Comparison of ENCODE assay signal across 20 cellular contexts in the genomic region with DNA sequence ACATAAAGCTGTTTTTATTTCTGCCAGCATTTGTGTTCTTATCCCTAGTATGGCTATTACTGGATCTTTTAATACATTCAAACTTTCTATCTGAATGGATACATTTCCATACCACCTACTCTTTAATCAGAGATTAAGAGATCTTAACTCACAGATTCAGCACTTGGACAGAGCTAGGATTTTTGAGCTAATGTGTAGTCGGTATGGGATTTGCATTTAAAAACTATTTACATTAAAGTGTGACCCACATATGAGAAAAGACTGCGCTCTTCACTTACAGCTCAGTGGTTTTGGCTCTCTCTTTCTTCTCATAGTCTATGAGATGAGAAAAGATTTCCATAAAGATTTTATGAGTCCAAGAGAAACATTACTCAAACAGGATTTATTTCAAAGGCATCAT. TPM values are rescaled to one million over a fixed set of nuclear protein-coding genes. Genes with fewer than 3 reads are reported as not detected.
DNase-seq lines count a peak whose midpoint lies in the region; ATAC-seq, FAIRE-seq and TF ChIP-seq lines count a peak whose summit lies in the region.
"Had no signal": no experiment of that assay in that cellular context is flagged by ENCODE, and none has a peak within 500 bp of the region (broad histone marks: within the 10 kb centered on the region; RNA-seq: fewer than 3 reads in every experiment).

No MANE protein-coding gene starts in this region.

- no peak for TF ChIP-seq CTCF in A549 (IDR thresholded peaks at IDR 0.05)
- no peak for TF ChIP-seq CTCF in GM23338 (conservative IDR thresholded peaks at IDR 0.05; ENCODE audit: low read depth in 2 of 2)
- TF ChIP-seq CTCF in fibroblast of the aortic adventitia (IDR thresholded peaks at IDR 0.05; ENCODE audit: insufficient read depth, low read length), result no peak
- no peak for TF ChIP-seq CTCF in progenitor cell of endocrine pancreas (IDR thresholded peaks at IDR 0.05; ENCODE audit: unreplicated experiment)

- H3K9me3 ChIP-seq in A549, result no peaks in the 10 kb centered on the region
- H3K9me3 ChIP-seq in MG63, result no peaks in the 10 kb centered on the region
- H3K9me3 ChIP-seq: BE2C had no signal

- H3K4me1 ChIP-seq in A549 (no peaks in the 10 kb centered on the region), GM23338 (ENCODE audit: insufficient read depth) (no peaks in the 10 kb centered on the region)
- H3K4me1 ChIP-seq: BE2C had no signal

- no peaks in the 10 kb centered on the region; the same call in 1 of the 2 replicates for H4K20me1 ChIP-seq in GM23338 (replicated peaks; ENCODE audit: insufficient read depth)

- H3K9me3 Mint-ChIP-seq in GM23338, result no peaks in the 10 kb centered on the region
- H3K9me3 Mint-ChIP-seq in progenitor cell of endocrine pancreas (ENCODE audit: low read depth), result no peaks in the 10 kb centered on the region
- H3K9me3 Mint-ChIP-seq: CD8-positive, alpha-beta T cell; IgD-negative memory B cell had no signal

- no peak for FAIRE-seq in A549 (lab: Jason Lieb, UNC)
- FAIRE-seq: D721Med, GM12892, H54 had no signal

- no peak for TF ChIP-seq POLR2A in A549 (IDR thresholded peaks at IDR 0.05; ENCODE audit: low read length)

- POLR2A ChIA-PET in A549 (lab: Yijun Ruan, JAX), result no interaction called here

- no peak for TF ChIP-seq RAD21 in A549 (conservative IDR thresholded peaks at IDR 0.05 in 1 of 2, IDR thresholded peaks at IDR 0.05 in 1 of 2)

- no peaks in the 10 kb centered on the region for H3K27me3 ChIP-seq in GM23338 (ENCODE audit: insufficient read depth)
- H3K27me3 ChIP-seq in MG63, result no peaks in the 10 kb centered on the region
- H3K27me3 ChIP-seq: BE2C had no signal

- H3K36me3 ChIP-seq in GM23338 (ENCODE audit: insufficient read depth) (no peaks in the 10 kb centered on the region), MG63 (no peaks in the 10 kb centered on the region)
- H3K36me3 ChIP-seq: BE2C had no signal

- DNase-seq in A549 (ENCODE audit: low read depth in 1 of 2, low spot score in 1 of 2) (no peak), GM23338 (ENCODE audit: low spot score) (no peak), MG63 (peak; percentile 14), fibroblast of the aortic adventitia (ENCODE audit: low read depth) (peak; percentile 38), progenitor cell of endocrine pancreas (ENCODE audit: low spot score, unreplicated experiment) (no peak), ACHN (no peak), NCI-H1105 treated with DMSO at 0.1 percent for 48 hours (lab: John Stamatoyannopoulos, UW) (no peak)
- DNase-seq: 8988T; BE2C; CD8-positive, alpha-beta T cell; COR-L47; DMS153; DMS79 treated with DMSO at 0.1 percent for 48 hours; GDM1 had no signal

- H3K27ac Mint-ChIP-seq in GM23338 (no peak overlapping the region), progenitor cell of endocrine pancreas (no peak overlapping the region)
- H3K27ac Mint-ChIP-seq: CD14-positive monocyte; CD8-positive, alpha-beta T cell; IgD-negative memory B cell had no signal

- no peak for ATAC-seq in A549
- no peak for ATAC-seq in GM23338
- ATAC-seq: CD8-positive, alpha-beta T cell had no signal

- H3K4me3 Mint-ChIP-seq in GM23338 (no peak overlapping the region), progenitor cell of endocrine pancreas (ENCODE audit: low read depth) (no peak overlapping the region)
- H3K4me3 Mint-ChIP-seq: CD14-positive monocyte; CD8-positive, alpha-beta T cell; IgD-negative memory B cell had no signal

- H3K4me1 Mint-ChIP-seq in GM23338 (peaks cover 11% of the 10 kb centered on the region), progenitor cell of endocrine pancreas (ENCODE audit: low read depth) (peaks cover 5% of the 10 kb centered on the region)
- H3K4me1 Mint-ChIP-seq: CD14-positive monocyte, IgD-negative memory B cell had no signal

- H3F3A ChIP-seq in GM23338 (replicated peaks; ENCODE audit: low read depth), result no peaks in the 10 kb centered on the region

- CTCF ChIA-PET in A549 (lab: Yijun Ruan, JAX), result no interaction called here

- 8% methylated on average over 2 of the region's 2 CpGs for WGBS in A549 (ENCODE audit: missing lambda C conversion rate)

- H2AFZ ChIP-seq in GM23338, result no peak overlapping the region

- H3K4me3 ChIP-seq in A549 (no peak overlapping the region), GM23338 (no peak overlapping the region), MG63 (no peak overlapping the region), fibroblast of the aortic adventitia (ENCODE audit: low read depth, low read length) (no peak overlapping the region)

- in situ Hi-C loops in ACHN (cut with HindIII; ENCODE audit: low pct_ligation_motif_present, low pct_unique_long_range_greater_than_20kb, low sequenced_read_pairs), result no loop called here

- H3K79me2 ChIP-seq in GM23338 (replicated peaks; ENCODE audit: insufficient read depth), result no peaks in the 10 kb centered on the region

- peaks cover 5% of the 10 kb centered on the region; the same call in 1 of the 2 replicates for H3K9me2 ChIP-seq in GM23338 (ENCODE audit: insufficient read depth)

- H3K27me3 Mint-ChIP-seq in GM23338 (ENCODE audit: insufficient read depth, low read depth, poor library complexity) (no peaks in the 10 kb centered on the region), progenitor cell of endocrine pancreas (peaks cover 23% of the 10 kb centered on the region)

- H3K4me2 ChIP-seq in A549, result no peak overlapping the region
- H3K4me2 ChIP-seq in GM23338, result no peak overlapping the region

- no peak for TF ChIP-seq EP300 in A549 (IDR thresholded peaks at IDR 0.05)

- H3K27ac ChIP-seq in A549 (no peak overlapping the region), GM23338 (ENCODE audit: low read depth) (no peak overlapping the region)

- H3K36me3 Mint-ChIP-seq in GM23338 (ENCODE audit: low read depth) (peaks cover 3% of the 10 kb centered on the region; the same call in 2 of the 3 replicates), progenitor cell of endocrine pancreas (ENCODE audit: insufficient read depth) (no peaks in the 10 kb centered on the region)
- H3K36me3 Mint-ChIP-seq: CD14-positive monocyte; CD8-positive, alpha-beta T cell; IgD-negative memory B cell had no signal

TF ChIP-seq in A549, 52 proteins besides CTCF, POLR2A, EP300 and RAD21 (continues in another document):
- TF ChIP-seq, protein P1, sequence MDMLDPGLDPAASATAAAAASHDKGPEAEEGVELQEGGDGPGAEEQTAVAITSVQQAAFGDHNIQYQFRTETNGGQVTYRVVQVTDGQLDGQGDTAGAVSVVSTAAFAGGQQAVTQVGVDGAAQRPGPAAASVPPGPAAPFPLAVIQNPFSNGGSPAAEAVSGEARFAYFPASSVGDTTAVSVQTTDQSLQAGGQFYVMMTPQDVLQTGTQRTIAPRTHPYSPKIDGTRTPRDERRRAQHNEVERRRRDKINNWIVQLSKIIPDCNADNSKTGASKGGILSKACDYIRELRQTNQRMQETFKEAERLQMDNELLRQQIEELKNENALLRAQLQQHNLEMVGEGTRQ (IDR thresholded peaks at IDR 0.05), result no peak
- TF ChIP-seq EHMT2 (IDR thresholded peaks at IDR 0.05; ENCODE audit: low read depth) (no peak), MAZ (IDR thresholded peaks at IDR 0.05; ENCODE audit: borderline replicate concordance, low read depth, low read length) (no peak)

TF ChIP-seq in GM23338, 12 proteins besides CTCF, POLR2A, EP300 and RAD21:
- TF ChIP-seq, protein P2, sequence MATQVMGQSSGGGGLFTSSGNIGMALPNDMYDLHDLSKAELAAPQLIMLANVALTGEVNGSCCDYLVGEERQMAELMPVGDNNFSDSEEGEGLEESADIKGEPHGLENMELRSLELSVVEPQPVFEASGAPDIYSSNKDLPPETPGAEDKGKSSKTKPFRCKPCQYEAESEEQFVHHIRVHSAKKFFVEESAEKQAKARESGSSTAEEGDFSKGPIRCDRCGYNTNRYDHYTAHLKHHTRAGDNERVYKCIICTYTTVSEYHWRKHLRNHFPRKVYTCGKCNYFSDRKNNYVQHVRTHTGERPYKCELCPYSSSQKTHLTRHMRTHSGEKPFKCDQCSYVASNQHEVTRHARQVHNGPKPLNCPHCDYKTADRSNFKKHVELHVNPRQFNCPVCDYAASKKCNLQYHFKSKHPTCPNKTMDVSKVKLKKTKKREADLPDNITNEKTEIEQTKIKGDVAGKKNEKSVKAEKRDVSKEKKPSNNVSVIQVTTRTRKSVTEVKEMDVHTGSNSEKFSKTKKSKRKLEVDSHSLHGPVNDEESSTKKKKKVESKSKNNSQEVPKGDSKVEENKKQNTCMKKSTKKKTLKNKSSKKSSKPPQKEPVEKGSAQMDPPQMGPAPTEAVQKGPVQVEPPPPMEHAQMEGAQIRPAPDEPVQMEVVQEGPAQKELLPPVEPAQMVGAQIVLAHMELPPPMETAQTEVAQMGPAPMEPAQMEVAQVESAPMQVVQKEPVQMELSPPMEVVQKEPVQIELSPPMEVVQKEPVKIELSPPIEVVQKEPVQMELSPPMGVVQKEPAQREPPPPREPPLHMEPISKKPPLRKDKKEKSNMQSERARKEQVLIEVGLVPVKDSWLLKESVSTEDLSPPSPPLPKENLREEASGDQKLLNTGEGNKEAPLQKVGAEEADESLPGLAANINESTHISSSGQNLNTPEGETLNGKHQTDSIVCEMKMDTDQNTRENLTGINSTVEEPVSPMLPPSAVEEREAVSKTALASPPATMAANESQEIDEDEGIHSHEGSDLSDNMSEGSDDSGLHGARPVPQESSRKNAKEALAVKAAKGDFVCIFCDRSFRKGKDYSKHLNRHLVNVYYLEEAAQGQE (IDR thresholded peaks at IDR 0.05; ENCODE audit: unreplicated experiment), result peak; percentile 58
- TF ChIP-seq ZNF331 (CRISPR knock-in tag; IDR thresholded peaks at IDR 0.05; ENCODE audit: low read depth), result no peak

RNA-seq across cellular contexts. Expression of a gene that starts 16.4 kb away (rescaled TPM):
- polyA plus RNA-seq in A549 (2011; rRNA removed) (not detected in 2 replicates), A549 (2017; fragmentation: RNase III; extraction: RNeasy Plus Mini Kit Qiagen cat#74134 plus additional on column Dnase treatment) (not detected in 3 replicates), GM23338 (2016; fragmentation: Nextera tagmentation; extraction: Ambion mirVana) (not detected in 2 replicates)
- polyA plus RNA-seq in A549 (2012; cell fraction: cytosol; rRNA removed), result not detected in 2 replicates
- polyA plus RNA-seq in A549 (2012; cell fraction: nucleus; rRNA removed), result not detected in 2 replicates
- polyA minus RNA-seq in A549 (2011; rRNA and poly(A)+ RNA removed), result not detected in 2 replicates
- not detected in 2 replicates for total RNA-seq in GM23338 (2014; rRNA removed; shearing (Covaris generic))
- not detected in 2 replicates for total RNA-seq in MG63 (2014; rRNA removed; shearing (Covaris generic); ENCODE audit: low replicate concordance)
- total RNA-seq in fibroblast of the aortic adventitia (ENCODE audit: low replicate concordance) (not detected in 2 replicates), progenitor cell of endocrine pancreas (not detected in 2 replicates)
- total RNA-seq: CD8-positive, alpha-beta T cell; HT1080 had no signal
- polyA plus RNA-seq: CD14-positive monocyte, IgD-negative memory B cell had no signal

Comparison
In these comparisons a context has a peak if more than half of its experiments do, and no peak if none do; other contexts are left out.
1. DNase-seq: peak in MG63 (single experiment) and fibroblast of the aortic adventitia (single experiment); none in A549 (0 of 2), GM23338 (single experiment), progenitor cell of endocrine pancreas (single experiment), ACHN (single experiment) and NCI-H1105 treated with DMSO at 0.1 percent for 48 hours (single experiment).